1 cellular context compared by ENCODE assay signal in the genomic region with DNA sequence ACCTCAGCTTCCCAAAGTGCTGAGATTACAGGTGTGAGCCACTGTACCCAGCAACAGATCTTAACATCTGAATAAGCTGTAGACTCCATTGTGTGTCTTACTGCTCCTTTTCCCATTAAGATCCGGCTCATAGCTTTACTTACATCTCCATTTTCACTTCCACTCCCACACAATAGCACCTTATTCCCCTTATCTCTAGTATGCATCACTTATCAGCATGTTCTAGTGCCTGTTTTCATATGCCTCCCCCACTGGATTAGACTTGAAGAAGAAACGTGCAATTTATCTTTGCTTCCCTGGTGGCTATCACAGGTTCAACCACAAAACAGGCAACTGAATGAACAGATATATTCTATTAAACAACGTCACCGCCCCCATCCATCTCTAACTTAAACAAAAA.
TF ChIP-seq lines count a peak whose summit lies in the region.

No MANE protein-coding gene starts in this region.

TF ChIP-seq in K562, 482 proteins besides CTCF, POLR2A, EP300 and RAD21 (continued from another document):
- TF ChIP-seq, protein P1, sequence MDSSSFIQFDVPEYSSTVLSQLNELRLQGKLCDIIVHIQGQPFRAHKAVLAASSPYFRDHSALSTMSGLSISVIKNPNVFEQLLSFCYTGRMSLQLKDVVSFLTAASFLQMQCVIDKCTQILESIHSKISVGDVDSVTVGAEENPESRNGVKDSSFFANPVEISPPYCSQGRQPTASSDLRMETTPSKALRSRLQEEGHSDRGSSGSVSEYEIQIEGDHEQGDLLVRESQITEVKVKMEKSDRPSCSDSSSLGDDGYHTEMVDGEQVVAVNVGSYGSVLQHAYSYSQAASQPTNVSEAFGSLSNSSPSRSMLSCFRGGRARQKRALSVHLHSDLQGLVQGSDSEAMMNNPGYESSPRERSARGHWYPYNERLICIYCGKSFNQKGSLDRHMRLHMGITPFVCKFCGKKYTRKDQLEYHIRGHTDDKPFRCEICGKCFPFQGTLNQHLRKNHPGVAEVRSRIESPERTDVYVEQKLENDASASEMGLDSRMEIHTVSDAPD (CRISPR knock-in tag; IDR thresholded peaks at IDR 0.05), result no peak
- TF ChIP-seq MTF1 (CRISPR knock-in tag; IDR thresholded peaks at IDR 0.05; ENCODE audit: borderline replicate concordance) (no peak), MEF2A (IDR thresholded peaks at IDR 0.05; ENCODE audit: control insufficient read depth, low read depth, low read length) (no peak), KDM4B (IDR thresholded peaks at IDR 0.05; ENCODE audit: borderline replicate concordance in 2 of 2, low read depth in 1 of 2) (no peak), NFIC (IDR thresholded peaks at IDR 0.05) (no peak), ZNF75A (CRISPR knock-in tag; IDR thresholded peaks at IDR 0.05) (no peak), HSF4 (CRISPR knock-in tag; IDR thresholded peaks at IDR 0.05; ENCODE audit: borderline replicate concordance) (no peak), HMG20A (CRISPR knock-in tag; conservative IDR thresholded peaks at IDR 0.05) (no peak), ZNF3 (CRISPR knock-in tag; IDR thresholded peaks at IDR 0.05) (no peak), CBFA2T3 (IDR thresholded peaks at IDR 0.05) (peak; percentile 55), MTA1 (IDR thresholded peaks at IDR 0.05; ENCODE audit: borderline replicate concordance) (no peak), HNRNPLL (IDR thresholded peaks at IDR 0.05; ENCODE audit: low read depth, low read length, poor library complexity, severe bottlenecking) (no peak), PYGO2 (tag; IDR thresholded peaks at IDR 0.05) (no peak), CREBBP (IDR thresholded peaks at IDR 0.05; ENCODE audit: low read depth, low read length) (no peak), EGR1 (conservative IDR thresholded peaks at IDR 0.05) (0 out of 2 replicates have a peak, but pooled peaks have one; percentile 4), SETDB1 (IDR thresholded peaks at IDR 0.05; ENCODE audit: low read length) (no peak), ARID1B (IDR thresholded peaks at IDR 0.05) (peak; percentile 32; the same call in 1 of the 2 replicates), PML (IDR thresholded peaks at IDR 0.05; ENCODE audit: low read length) (no peak)
- TF ChIP-seq, protein P2, sequence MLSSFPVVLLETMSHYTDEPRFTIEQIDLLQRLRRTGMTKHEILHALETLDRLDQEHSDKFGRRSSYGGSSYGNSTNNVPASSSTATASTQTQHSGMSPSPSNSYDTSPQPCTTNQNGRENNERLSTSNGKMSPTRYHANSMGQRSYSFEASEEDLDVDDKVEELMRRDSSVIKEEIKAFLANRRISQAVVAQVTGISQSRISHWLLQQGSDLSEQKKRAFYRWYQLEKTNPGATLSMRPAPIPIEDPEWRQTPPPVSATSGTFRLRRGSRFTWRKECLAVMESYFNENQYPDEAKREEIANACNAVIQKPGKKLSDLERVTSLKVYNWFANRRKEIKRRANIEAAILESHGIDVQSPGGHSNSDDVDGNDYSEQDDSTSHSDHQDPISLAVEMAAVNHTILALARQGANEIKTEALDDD (IDR thresholded peaks at IDR 0.05), result no peak
- TF ChIP-seq, protein P3, sequence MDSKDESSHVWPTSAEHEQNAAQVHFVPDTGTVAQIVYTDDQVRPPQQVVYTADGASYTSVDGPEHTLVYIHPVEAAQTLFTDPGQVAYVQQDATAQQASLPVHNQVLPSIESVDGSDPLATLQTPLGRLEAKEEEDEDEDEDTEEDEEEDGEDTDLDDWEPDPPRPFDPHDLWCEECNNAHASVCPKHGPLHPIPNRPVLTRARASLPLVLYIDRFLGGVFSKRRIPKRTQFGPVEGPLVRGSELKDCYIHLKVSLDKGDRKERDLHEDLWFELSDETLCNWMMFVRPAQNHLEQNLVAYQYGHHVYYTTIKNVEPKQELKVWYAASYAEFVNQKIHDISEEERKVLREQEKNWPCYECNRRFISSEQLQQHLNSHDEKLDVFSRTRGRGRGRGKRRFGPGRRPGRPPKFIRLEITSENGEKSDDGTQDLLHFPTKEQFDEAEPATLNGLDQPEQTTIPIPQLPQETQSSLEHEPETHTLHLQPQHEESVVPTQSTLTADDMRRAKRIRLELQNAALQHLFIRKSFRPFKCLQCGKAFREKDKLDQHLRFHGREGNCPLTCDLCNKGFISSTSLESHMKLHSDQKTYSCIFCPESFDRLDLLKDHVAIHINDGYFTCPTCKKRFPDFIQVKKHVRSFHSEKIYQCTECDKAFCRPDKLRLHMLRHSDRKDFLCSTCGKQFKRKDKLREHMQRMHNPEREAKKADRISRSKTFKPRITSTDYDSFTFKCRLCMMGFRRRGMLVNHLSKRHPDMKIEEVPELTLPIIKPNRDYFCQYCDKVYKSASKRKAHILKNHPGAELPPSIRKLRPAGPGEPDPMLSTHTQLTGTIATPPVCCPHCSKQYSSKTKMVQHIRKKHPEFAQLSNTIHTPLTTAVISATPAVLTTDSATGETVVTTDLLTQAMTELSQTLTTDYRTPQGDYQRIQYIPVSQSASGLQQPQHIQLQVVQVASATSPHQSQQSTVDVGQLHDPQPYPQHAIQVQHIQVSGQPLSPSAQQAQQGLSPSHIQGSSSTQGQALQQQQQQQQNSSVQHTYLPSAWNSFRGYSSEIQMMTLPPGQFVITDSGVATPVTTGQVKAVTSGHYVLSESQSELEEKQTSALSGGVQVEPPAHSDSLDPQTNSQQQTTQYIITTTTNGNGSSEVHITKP (IDR thresholded peaks at IDR 0.05; ENCODE audit: partially characterized antibody), result no peak
- TF ChIP-seq, protein P4, sequence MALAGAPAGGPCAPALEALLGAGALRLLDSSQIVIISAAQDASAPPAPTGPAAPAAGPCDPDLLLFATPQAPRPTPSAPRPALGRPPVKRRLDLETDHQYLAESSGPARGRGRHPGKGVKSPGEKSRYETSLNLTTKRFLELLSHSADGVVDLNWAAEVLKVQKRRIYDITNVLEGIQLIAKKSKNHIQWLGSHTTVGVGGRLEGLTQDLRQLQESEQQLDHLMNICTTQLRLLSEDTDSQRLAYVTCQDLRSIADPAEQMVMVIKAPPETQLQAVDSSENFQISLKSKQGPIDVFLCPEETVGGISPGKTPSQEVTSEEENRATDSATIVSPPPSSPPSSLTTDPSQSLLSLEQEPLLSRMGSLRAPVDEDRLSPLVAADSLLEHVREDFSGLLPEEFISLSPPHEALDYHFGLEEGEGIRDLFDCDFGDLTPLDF (CRISPR knock-in tag; IDR thresholded peaks at IDR 0.05), result no peak
- TF ChIP-seq, protein P5, sequence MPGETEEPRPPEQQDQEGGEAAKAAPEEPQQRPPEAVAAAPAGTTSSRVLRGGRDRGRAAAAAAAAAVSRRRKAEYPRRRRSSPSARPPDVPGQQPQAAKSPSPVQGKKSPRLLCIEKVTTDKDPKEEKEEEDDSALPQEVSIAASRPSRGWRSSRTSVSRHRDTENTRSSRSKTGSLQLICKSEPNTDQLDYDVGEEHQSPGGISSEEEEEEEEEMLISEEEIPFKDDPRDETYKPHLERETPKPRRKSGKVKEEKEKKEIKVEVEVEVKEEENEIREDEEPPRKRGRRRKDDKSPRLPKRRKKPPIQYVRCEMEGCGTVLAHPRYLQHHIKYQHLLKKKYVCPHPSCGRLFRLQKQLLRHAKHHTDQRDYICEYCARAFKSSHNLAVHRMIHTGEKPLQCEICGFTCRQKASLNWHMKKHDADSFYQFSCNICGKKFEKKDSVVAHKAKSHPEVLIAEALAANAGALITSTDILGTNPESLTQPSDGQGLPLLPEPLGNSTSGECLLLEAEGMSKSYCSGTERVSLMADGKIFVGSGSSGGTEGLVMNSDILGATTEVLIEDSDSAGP (CRISPR knock-in tag; IDR thresholded peaks at IDR 0.05), result no peak
- TF ChIP-seq, protein P6, sequence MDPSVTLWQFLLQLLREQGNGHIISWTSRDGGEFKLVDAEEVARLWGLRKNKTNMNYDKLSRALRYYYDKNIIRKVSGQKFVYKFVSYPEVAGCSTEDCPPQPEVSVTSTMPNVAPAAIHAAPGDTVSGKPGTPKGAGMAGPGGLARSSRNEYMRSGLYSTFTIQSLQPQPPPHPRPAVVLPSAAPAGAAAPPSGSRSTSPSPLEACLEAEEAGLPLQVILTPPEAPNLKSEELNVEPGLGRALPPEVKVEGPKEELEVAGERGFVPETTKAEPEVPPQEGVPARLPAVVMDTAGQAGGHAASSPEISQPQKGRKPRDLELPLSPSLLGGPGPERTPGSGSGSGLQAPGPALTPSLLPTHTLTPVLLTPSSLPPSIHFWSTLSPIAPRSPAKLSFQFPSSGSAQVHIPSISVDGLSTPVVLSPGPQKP (CRISPR knock-in tag; IDR thresholded peaks at IDR 0.05), result no peak
